ENCODE assay signal across 8 cellular contexts in the genomic region with DNA sequence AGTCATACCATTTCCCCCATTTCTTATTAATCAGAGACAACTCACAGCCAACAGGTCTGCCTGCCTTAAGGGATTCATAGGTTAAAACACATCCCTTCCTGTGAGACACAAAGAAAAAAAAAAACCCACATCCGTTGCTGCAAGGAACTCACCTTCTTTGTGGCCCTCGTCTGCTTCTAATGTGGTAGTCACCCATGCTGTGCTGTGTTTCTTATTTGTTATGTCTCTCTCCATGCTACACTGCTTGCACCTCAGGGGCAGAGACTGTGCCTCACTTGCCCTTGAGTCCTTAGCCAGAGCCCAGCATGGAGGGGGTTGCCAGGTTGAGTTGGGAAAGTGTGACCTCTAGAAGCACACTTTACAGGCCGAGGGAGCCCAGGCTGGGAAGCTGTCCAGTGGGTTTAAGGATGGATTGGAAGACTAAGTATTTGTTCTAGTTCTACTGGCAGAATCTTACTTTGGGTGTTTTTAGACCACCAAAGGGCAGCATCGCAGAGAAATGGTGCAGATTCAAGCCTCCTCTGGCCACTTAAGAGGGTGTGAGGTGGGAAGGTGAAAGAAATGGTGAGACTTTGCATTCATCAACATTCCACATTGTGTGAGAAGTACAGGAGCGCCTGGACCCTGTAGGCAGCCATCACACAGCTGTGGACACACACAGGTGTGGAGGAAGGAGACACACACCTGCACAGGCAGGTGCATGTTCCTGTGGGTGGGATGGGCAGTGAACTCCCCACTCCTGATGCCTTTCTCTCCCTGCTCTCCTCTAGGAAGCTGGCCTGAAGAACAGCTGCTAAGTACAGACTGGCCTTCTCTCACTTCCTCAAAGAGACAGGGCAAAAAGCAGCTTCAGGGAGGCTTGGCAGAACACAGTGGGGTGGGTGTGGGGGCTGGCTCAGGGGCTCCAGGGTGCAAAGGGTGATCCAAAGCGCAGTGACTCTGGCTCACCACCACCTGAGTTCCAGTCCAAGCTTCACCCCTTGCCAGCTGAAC. TPM values are rescaled to one million over a fixed set of nuclear protein-coding genes. Genes with fewer than 3 reads are reported as not detected.
DNase-seq lines count a peak whose midpoint lies in the region; ATAC-seq and TF ChIP-seq lines count a peak whose summit lies in the region.

No MANE protein-coding gene starts in this region.

- peaks cover 40 to 80% (median 59%) of the 10 kb centered on the region in 4 donors for H3K4me1 Mint-ChIP-seq in naive thymus-derived CD8-positive, alpha-beta T cell
- H3K4me1 Mint-ChIP-seq in mesothelial cell of epicardium = peaks cover 2% of the 10 kb centered on the region

- ATAC-seq in GM19023 (IDR thresholded peaks at IDR 0.05; ENCODE audit: unreplicated experiment) (peak; percentile 69), HG02981 (IDR thresholded peaks at IDR 0.05; ENCODE audit: unreplicated experiment) (peak; percentile 60), GM18870 (IDR thresholded peaks at IDR 0.05; ENCODE audit: unreplicated experiment) (no peak)
- peak; percentile 92 to 94 for ATAC-seq in naive thymus-derived CD8-positive, alpha-beta T cell

- peak overlapping the region; percentile 79 to 98 (median 88) for H3K27ac Mint-ChIP-seq in naive thymus-derived CD8-positive, alpha-beta T cell
- no peak overlapping the region for H3K27ac Mint-ChIP-seq in mesothelial cell of epicardium

- peaks cover 0 to 5% (median 0%) of the 10 kb centered on the region in 5 donors for H3K27me3 Mint-ChIP-seq in naive thymus-derived CD8-positive, alpha-beta T cell
- H3K27me3 Mint-ChIP-seq in mesothelial cell of epicardium (ENCODE audit: low read depth) = no peaks in the 10 kb centered on the region

- H3K4me3 Mint-ChIP-seq in naive thymus-derived CD8-positive, alpha-beta T cell = peak overlapping the region; percentile 60 to 95 (median 84)
- H3K4me3 Mint-ChIP-seq in mesothelial cell of epicardium = no peak overlapping the region

- no peak for TF ChIP-seq CTCF in mesothelial cell of epicardium (IDR thresholded peaks at IDR 0.05; ENCODE audit: unreplicated experiment)

- POLR2A ChIA-PET in naive thymus-derived CD8-positive, alpha-beta T cell (lab: Charles Lee) = interaction anchor here (0.6 to 1.8 kb wide), 5 partner anchors 9 to 100 kb away, joined by 3 to 6 read pairs (median 4); no protein-coding TSS in a partner anchor

- H3K9me3 Mint-ChIP-seq in naive thymus-derived CD8-positive, alpha-beta T cell = no peaks in the 10 kb centered on the region
- H3K9me3 Mint-ChIP-seq in mesothelial cell of epicardium = no peaks in the 10 kb centered on the region

- peak; percentile 39 for DNase-seq in activated CD4-positive, alpha-beta T cell treated with anti-CD3 and anti-CD28 coated beads, Interleukin-2, amount 50 U/mL, for 1 hour
- DNase-seq in naive thymus-derived CD8-positive, alpha-beta T cell = peak in 9 of 10 donors; percentile 20 to 90 (median 74)
- DNase-seq in mesothelial cell of epicardium (ENCODE audit: low spot score in 2 of 2, unreplicated experiment in 2 of 2) (no peak), foreskin melanocyte (no peak), NCI-H2171 treated with DMSO at 0.1 percent for 48 hours (lab: John Stamatoyannopoulos, UW) (no peak)

- peaks cover 10 to 31% (median 16%) of the 10 kb centered on the region in 3 donors for H3K36me3 Mint-ChIP-seq in naive thymus-derived CD8-positive, alpha-beta T cell
- peaks cover 26% of the 10 kb centered on the region for H3K36me3 Mint-ChIP-seq in mesothelial cell of epicardium

RNA-seq across cellular contexts. Expression of a gene that starts 48.8 kb away (rescaled TPM):
- 10 to 100 TPM; 18.7 to 27.0 TPM for total RNA-seq in naive thymus-derived CD8-positive, alpha-beta T cell
- 10 to 100 TPM; 12.7 to 17.0 (median 16.3) TPM for polyA plus RNA-seq in naive thymus-derived CD8-positive, alpha-beta T cell
- total RNA-seq in mesothelial cell of epicardium = 79.9 to 83.8 TPM (median 82.1 TPM) in 3 replicates

RNA-seq across cellular contexts. Expression of a gene that starts 48.8 kb away (rescaled TPM):
- 1 to 10 TPM; 6.9 TPM for total RNA-seq in naive thymus-derived CD8-positive, alpha-beta T cell
- polyA plus RNA-seq in naive thymus-derived CD8-positive, alpha-beta T cell = under 1 TPM; 0.14 to 0.77 (median 0.64) TPM
- total RNA-seq in mesothelial cell of epicardium = 8.5 to 9.4 TPM (median 9.0 TPM) in 3 replicates

Comparison
In these comparisons a context has a peak if more than half of its experiments do, and no peak if none do; other contexts are left out.
1. DNase-seq: peak in activated CD4-positive, alpha-beta T cell treated with anti-CD3 and anti-CD28 coated beads, Interleukin-2, amount 50 U/mL, for 1 hour (single experiment) and naive thymus-derived CD8-positive, alpha-beta T cell (9 of 10); none in mesothelial cell of epicardium (0 of 2), foreskin melanocyte (single experiment) and NCI-H2171 treated with DMSO at 0.1 percent for 48 hours (single experiment).